1 cellular context compared by ENCODE assay signal in the genomic region with DNA sequence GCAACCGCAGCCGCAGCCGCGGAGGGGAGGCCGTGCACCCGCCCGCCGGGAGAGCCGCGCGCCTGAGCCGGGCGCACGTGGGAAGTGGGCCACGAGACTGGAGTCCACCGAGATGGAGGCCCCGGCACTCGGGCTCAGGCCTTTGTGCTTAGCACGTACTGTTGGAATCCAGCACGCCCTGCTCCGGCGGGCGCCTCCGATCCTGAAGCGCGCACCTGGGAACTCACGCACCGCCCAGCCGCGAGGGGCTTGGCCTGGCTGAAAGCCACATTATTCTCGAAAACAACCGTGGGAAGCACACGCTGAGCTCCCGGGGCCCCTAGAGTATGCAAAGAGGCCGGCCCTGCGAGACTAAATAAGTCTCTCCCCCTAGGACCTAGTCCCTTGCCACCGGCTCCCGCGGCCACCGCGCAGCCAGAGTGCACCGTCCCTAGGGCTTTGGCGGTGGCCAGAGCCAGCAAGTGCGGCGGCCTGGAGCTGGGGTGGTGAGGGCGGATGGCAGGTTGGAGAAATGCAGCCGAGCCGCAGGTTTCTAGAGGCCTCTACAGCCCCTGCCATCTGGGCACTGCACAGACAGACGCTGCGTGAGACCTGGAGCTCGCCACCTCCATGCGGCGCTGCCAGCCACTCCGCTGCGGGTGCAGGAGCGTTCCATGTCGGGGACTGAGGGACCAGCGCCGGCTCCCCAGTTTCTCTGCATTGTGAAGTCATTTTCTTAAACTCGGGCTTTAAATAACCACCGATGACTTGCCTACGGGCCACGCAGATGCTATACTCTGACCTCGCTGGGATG.
TF ChIP-seq lines count a peak whose summit lies in the region.

No MANE protein-coding gene starts in this region.

TF ChIP-seq in HepG2, 621 proteins besides CTCF, POLR2A, EP300 and RAD21 (continued from another document and continues in another):
- TF ChIP-seq, protein P1, sequence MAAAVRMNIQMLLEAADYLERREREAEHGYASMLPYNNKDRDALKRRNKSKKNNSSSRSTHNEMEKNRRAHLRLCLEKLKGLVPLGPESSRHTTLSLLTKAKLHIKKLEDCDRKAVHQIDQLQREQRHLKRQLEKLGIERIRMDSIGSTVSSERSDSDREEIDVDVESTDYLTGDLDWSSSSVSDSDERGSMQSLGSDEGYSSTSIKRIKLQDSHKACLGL (CRISPR knock-in tag; IDR thresholded peaks at IDR 0.05), result peak; percentile 53; the same call in 1 of the 2 replicates
- TF ChIP-seq, protein P2, sequence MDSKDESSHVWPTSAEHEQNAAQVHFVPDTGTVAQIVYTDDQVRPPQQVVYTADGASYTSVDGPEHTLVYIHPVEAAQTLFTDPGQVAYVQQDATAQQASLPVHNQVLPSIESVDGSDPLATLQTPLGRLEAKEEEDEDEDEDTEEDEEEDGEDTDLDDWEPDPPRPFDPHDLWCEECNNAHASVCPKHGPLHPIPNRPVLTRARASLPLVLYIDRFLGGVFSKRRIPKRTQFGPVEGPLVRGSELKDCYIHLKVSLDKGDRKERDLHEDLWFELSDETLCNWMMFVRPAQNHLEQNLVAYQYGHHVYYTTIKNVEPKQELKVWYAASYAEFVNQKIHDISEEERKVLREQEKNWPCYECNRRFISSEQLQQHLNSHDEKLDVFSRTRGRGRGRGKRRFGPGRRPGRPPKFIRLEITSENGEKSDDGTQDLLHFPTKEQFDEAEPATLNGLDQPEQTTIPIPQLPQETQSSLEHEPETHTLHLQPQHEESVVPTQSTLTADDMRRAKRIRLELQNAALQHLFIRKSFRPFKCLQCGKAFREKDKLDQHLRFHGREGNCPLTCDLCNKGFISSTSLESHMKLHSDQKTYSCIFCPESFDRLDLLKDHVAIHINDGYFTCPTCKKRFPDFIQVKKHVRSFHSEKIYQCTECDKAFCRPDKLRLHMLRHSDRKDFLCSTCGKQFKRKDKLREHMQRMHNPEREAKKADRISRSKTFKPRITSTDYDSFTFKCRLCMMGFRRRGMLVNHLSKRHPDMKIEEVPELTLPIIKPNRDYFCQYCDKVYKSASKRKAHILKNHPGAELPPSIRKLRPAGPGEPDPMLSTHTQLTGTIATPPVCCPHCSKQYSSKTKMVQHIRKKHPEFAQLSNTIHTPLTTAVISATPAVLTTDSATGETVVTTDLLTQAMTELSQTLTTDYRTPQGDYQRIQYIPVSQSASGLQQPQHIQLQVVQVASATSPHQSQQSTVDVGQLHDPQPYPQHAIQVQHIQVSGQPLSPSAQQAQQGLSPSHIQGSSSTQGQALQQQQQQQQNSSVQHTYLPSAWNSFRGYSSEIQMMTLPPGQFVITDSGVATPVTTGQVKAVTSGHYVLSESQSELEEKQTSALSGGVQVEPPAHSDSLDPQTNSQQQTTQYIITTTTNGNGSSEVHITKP (CRISPR knock-in tag; IDR thresholded peaks at IDR 0.05; ENCODE audit: low read depth), result no peak
- TF ChIP-seq ZNF207 (IDR thresholded peaks at IDR 0.05; ENCODE audit: borderline replicate concordance), result no peak
- TF ChIP-seq ZBTB33 (CRISPR knock-in tag; IDR thresholded peaks at IDR 0.05), result peak; percentile 14
- TF ChIP-seq ZNF776 (CRISPR knock-in tag; IDR thresholded peaks at IDR 0.05), result 0 out of 2 replicates have a peak, but pooled peaks have one; percentile 10
- TF ChIP-seq, protein P3, sequence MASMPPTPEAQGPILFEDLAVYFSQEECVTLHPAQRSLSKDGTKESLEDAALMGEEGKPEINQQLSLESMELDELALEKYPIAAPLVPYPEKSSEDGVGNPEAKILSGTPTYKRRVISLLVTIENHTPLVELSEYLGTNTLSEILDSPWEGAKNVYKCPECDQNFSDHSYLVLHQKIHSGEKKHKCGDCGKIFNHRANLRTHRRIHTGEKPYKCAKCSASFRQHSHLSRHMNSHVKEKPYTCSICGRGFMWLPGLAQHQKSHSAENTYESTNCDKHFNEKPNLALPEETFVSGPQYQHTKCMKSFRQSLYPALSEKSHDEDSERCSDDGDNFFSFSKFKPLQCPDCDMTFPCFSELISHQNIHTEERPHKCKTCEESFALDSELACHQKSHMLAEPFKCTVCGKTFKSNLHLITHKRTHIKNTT (CRISPR knock-in tag; IDR thresholded peaks at IDR 0.05), result no peak
- TF ChIP-seq EZH2 (conservative IDR thresholded peaks at IDR 0.05; ENCODE audit: low read depth, low read length), result peak; percentile 93
- TF ChIP-seq KDM4B (CRISPR knock-in tag; IDR thresholded peaks at IDR 0.05), result no peak
- no peak for TF ChIP-seq FOSL1 (CRISPR knock-in tag; IDR thresholded peaks at IDR 0.05; ENCODE audit: borderline replicate concordance)
- TF ChIP-seq, protein P4, sequence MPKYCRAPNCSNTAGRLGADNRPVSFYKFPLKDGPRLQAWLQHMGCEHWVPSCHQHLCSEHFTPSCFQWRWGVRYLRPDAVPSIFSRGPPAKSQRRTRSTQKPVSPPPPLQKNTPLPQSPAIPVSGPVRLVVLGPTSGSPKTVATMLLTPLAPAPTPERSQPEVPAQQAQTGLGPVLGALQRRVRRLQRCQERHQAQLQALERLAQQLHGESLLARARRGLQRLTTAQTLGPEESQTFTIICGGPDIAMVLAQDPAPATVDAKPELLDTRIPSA (CRISPR knock-in tag; IDR thresholded peaks at IDR 0.05; ENCODE audit: borderline replicate concordance), result no peak
- TF ChIP-seq UBTF (CRISPR knock-in tag; IDR thresholded peaks at IDR 0.05), result peak; percentile 48; the same call in 1 of the 2 replicates
- no peak for TF ChIP-seq ATF7 (IDR thresholded peaks at IDR 0.05)
- TF ChIP-seq ATF7 (CRISPR knock-in tag; IDR thresholded peaks at IDR 0.05), result no peak
- 0 out of 2 replicates have a peak, but pooled peaks have one; percentile 16 for TF ChIP-seq ZNF430 (CRISPR knock-in tag; IDR thresholded peaks at IDR 0.05)
- TF ChIP-seq, protein P5, sequence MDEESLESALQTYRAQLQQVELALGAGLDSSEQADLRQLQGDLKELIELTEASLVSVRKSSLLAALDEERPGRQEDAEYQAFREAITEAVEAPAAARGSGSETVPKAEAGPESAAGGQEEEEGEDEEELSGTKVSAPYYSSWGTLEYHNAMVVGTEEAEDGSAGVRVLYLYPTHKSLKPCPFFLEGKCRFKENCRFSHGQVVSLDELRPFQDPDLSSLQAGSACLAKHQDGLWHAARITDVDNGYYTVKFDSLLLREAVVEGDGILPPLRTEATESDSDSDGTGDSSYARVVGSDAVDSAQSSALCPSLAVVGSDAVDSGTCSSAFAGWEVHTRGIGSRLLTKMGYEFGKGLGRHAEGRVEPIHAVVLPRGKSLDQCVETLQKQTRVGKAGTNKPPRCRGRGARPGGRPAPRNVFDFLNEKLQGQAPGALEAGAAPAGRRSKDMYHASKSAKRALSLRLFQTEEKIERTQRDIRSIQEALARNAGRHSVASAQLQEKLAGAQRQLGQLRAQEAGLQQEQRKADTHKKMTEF (CRISPR knock-in tag; IDR thresholded peaks at IDR 0.05), result 0 out of 2 replicates have a peak, but pooled peaks have one; percentile 18
- TF ChIP-seq RXRA (CRISPR knock-in tag; IDR thresholded peaks at IDR 0.05), result peak; percentile 38; the same call in 1 of the 2 replicates
- TF ChIP-seq MYC (CRISPR knock-in tag; IDR thresholded peaks at IDR 0.05; ENCODE audit: borderline replicate concordance), result 0 out of 2 replicates have a peak, but pooled peaks have one; percentile 14
- no peak for TF ChIP-seq ZNF720 (CRISPR knock-in tag; IDR thresholded peaks at IDR 0.05)
- peak; percentile 14; the same call in 1 of the 2 replicates for TF ChIP-seq ZFX (CRISPR knock-in tag; IDR thresholded peaks at IDR 0.05; ENCODE audit: low read depth)
- no peak for TF ChIP-seq NFRKB (IDR thresholded peaks at IDR 0.05)
- 0 out of 2 replicates have a peak, but pooled peaks have one; percentile 16 for TF ChIP-seq ZNF564 (CRISPR knock-in tag; IDR thresholded peaks at IDR 0.05)
- TF ChIP-seq NCOA1 (CRISPR knock-in tag; IDR thresholded peaks at IDR 0.05), result 0 out of 2 replicates have a peak, but pooled peaks have one; percentile 32
- TF ChIP-seq TCF12 (IDR thresholded peaks at IDR 0.05), result no peak
- 0 out of 2 replicates have a peak, but pooled peaks have one; percentile 24 for TF ChIP-seq TCF12 (CRISPR knock-in tag; IDR thresholded peaks at IDR 0.05)
- no peak for TF ChIP-seq SMYD3 (CRISPR knock-in tag; IDR thresholded peaks at IDR 0.05)
- no peak for TF ChIP-seq KIAA2018 (CRISPR knock-in tag; IDR thresholded peaks at IDR 0.05; ENCODE audit: borderline replicate concordance)
- TF ChIP-seq HOXA5 (CRISPR knock-in tag; IDR thresholded peaks at IDR 0.05), result no peak
- TF ChIP-seq FOXC1 (CRISPR knock-in tag; IDR thresholded peaks at IDR 0.05; ENCODE audit: borderline replicate concordance), result 0 out of 2 replicates have a peak, but pooled peaks have one; percentile 58
- no peak for TF ChIP-seq ZNF670 (CRISPR knock-in tag; IDR thresholded peaks at IDR 0.05; ENCODE audit: borderline replicate concordance)
